Comparison of ENCODE assay signal across 23 cellular contexts in genomic region chr1:244297087-244297486, GRCh38.
A peak's percentile ranks its signal among the peaks of the same experiment; 100 is the strongest.
DNase-seq lines count a peak whose midpoint lies in the region; ATAC-seq, FAIRE-seq and TF ChIP-seq lines count a peak whose summit lies in the region.
"Had no signal": no experiment of that assay in that cellular context is flagged by ENCODE, and none has a peak within 500 bp of the region (broad histone marks: within the 10 kb centered on the region; RNA-seq: fewer than 3 reads in every experiment).

No MANE protein-coding gene starts in this region.

- in situ Hi-C loops in K562 (cut with MboI), result no loop called here

- H3K36me3 Mint-ChIP-seq in activated naive CD4-positive, alpha-beta T cell treated with anti-CD3 and anti-CD28 coated beads, Interleukin-2, amount 50 U/mL, for 24 hours, result no peaks in the 10 kb centered on the region
- no peaks in the 10 kb centered on the region for H3K36me3 Mint-ChIP-seq in T-helper 2 cell treated with Interferon-gamma antibody and Interleukin-4, amounts not matched to agents 5 μg/mL and 100 μg/mL, for 36 hours (ENCODE audit: low read depth)
- H3K36me3 Mint-ChIP-seq: CD4-positive, alpha-beta memory T cell had no signal

- TF ChIP-seq CTCF in K562 (IDR thresholded peaks at IDR 0.05 in 2 of 3, conservative IDR thresholded peaks at IDR 0.05 in 1 of 3; ENCODE audit: insufficient read depth in 2 of 3, low read depth in 1 of 3, low read length in 3 of 3), result no peak

- intact Hi-C loops in K562 (cut with micrococcal nuclease), result no loop called here

- H3K4me1 ChIP-seq in K562 (replicated peaks in 1 of 2; ENCODE audit: control insufficient read depth in 2 of 2, insufficient read depth in 2 of 2, low read length in 2 of 2), result peaks cover 15 to 21% of the 10 kb centered on the region in 2 experiments

- H3K36me3 ChIP-seq in K562 (ENCODE audit: control insufficient read depth, insufficient read depth, low read length), result no peaks in the 10 kb centered on the region
- H3K36me3 ChIP-seq: BLaER1 treated with 17β-estradiol and CSF1 and Interleukin-3, amounts not matched to agents 10 nM and 100 nM had no signal

- no peak overlapping the region for H3K9ac ChIP-seq in K562 (ENCODE audit: insufficient read depth in 1 of 2, low read depth in 2 of 2, low read length in 2 of 2)

- WGBS in K562 (ENCODE audit: insufficient coverage, low coverage, missing lambda C conversion rate), result 59% methylated on average over 3 of the region's 3 CpGs

- H4K20me1 ChIP-seq in K562 (replicated peaks; ENCODE audit: control insufficient read depth, insufficient read depth, low read length), result no peaks in the 10 kb centered on the region
- H4K20me1 ChIP-seq: BLaER1 treated with 17β-estradiol and CSF1 and Interleukin-3, amounts not matched to agents 10 nM and 100 nM had no signal

- TF ChIP-seq RAD21 in K562 (CRISPR knock-in tag; conservative IDR thresholded peaks at IDR 0.05 in 1 of 2, IDR thresholded peaks at IDR 0.05 in 1 of 2), result no peak

- no peak overlapping the region for H3K4me3 ChIP-seq in K562
- H3K4me3 ChIP-seq: A549; BLaER1 treated with 17β-estradiol and CSF1 and Interleukin-3, amounts not matched to agents 10 nM and 100 nM; GM12878 had no signal

- no peaks in the 10 kb centered on the region for H3K9me3 ChIP-seq in K562 (replicated peaks; ENCODE audit: control insufficient read depth, insufficient read depth, low read depth, low read length)
- H3K9me3 ChIP-seq: A549; BLaER1 treated with 17β-estradiol and CSF1 and Interleukin-3, amounts not matched to agents 10 nM and 100 nM had no signal

- no peak overlapping the region for H3K27ac ChIP-seq in K562 (ENCODE audit: extremely low read depth, low read depth, low read length)
- H3K27ac ChIP-seq: 22Rv1, C4-2B had no signal

- POLR2A ChIA-PET in K562 (lab: Yijun Ruan, JAX), result no interaction called here

- H3K4me1 Mint-ChIP-seq in activated naive CD4-positive, alpha-beta T cell treated with anti-CD3 and anti-CD28 coated beads, Interleukin-2, amount 50 U/mL, for 24 hours, result peaks cover 6% of the 10 kb centered on the region
- peaks cover 10% of the 10 kb centered on the region for H3K4me1 Mint-ChIP-seq in T-helper 2 cell treated with Interferon-gamma antibody and Interleukin-4, amounts not matched to agents 5 μg/mL and 100 μg/mL, for 36 hours (ENCODE audit: low read depth)

- BruUV-seq in K562 (replicated peaks; lab: Mats Ljungman, UMichigan), result no TSS peak

- no peak for ATAC-seq in K562
- ATAC-seq: A549, GM12878 had no signal

- CTCF ChIA-PET in K562 (lab: Yijun Ruan, JAX; ENCODE audit: low intra/inter-chr PET ratio), result interaction anchor here (0.6 kb wide), 1 partner anchor 432 kb away, joined by 3 read pairs; no protein-coding TSS in a partner anchor

- no peak overlapping the region for H3K4me3 Mint-ChIP-seq in activated naive CD4-positive, alpha-beta T cell treated with anti-CD3 and anti-CD28 coated beads, Interleukin-2, amount 50 U/mL, for 24 hours
- H3K4me3 Mint-ChIP-seq in T-helper 2 cell treated with Interferon-gamma antibody and Interleukin-4, amounts not matched to agents 5 μg/mL and 100 μg/mL, for 36 hours, result no peak overlapping the region
- H3K4me3 Mint-ChIP-seq: B cell had no signal

- no peak for TF ChIP-seq EP300 in K562 (IDR thresholded peaks at IDR 0.05; ENCODE audit: low read length)

- H3K9me1 ChIP-seq in K562 (ENCODE audit: control insufficient read depth, insufficient read depth, low read length), result no peaks in the 10 kb centered on the region

- H3K27ac Mint-ChIP-seq in activated naive CD4-positive, alpha-beta T cell treated with anti-CD3 and anti-CD28 coated beads, Interleukin-2, amount 50 U/mL, for 24 hours, result peak overlapping the region; percentile 41
- H3K27ac Mint-ChIP-seq in T-helper 2 cell treated with Interferon-gamma antibody and Interleukin-4, amounts not matched to agents 5 μg/mL and 100 μg/mL, for 36 hours, result no peak overlapping the region

- peaks cover 9 to 10% of the 10 kb centered on the region in 2 experiments; a peak in 3 of 5 replicates for H3K27me3 ChIP-seq in K562 (ENCODE audit: control insufficient read depth in 2 of 2, insufficient read depth in 2 of 2, low read length in 2 of 2)
- H3K27me3 ChIP-seq: BLaER1 treated with 17β-estradiol and CSF1 and Interleukin-3, amounts not matched to agents 10 nM and 100 nM had no signal

- H2AFZ ChIP-seq in K562 (ENCODE audit: low read depth, low read length), result no peak overlapping the region

- H3K79me2 ChIP-seq in K562 (ENCODE audit: control insufficient read depth, insufficient read depth, low read length), result no peaks in the 10 kb centered on the region

- no peak for FAIRE-seq in K562 (lab: Jason Lieb, UNC)
- FAIRE-seq in GM19239 (lab: Jason Lieb, UNC), result no peak
- FAIRE-seq: A549, GM12878, GM12892, GM18507 had no signal

- no peak for DNase-seq in activated naive CD4-positive, alpha-beta T cell (lab: John Stamatoyannopoulos, UW)
- DNase-seq in K562 (ENCODE audit: extremely low read depth in 1 of 4, low spot score in 3 of 4), result no peak
- DNase-seq in GM19239 (ENCODE audit: insufficient read length, low spot score), result no peak
- DNase-seq in T-helper 2 cell treated with Interferon-gamma antibody and Interleukin-4, amounts not matched to agents 5 μg/mL and 100 μg/mL, for 36 hours (ENCODE audit: low spot score), result no peak
- DNase-seq: AML-193; CD4-positive, alpha-beta memory T cell; CD8-positive, alpha-beta memory T cell; COR-L47; DMS 273 treated with DMSO at 0.1 percent for 48 hours; DMS153; DMS53; DMS79; EL; GDM1 had no signal

- no peaks in the 10 kb centered on the region for H3K27me3 Mint-ChIP-seq in activated naive CD4-positive, alpha-beta T cell treated with anti-CD3 and anti-CD28 coated beads, Interleukin-2, amount 50 U/mL, for 24 hours
- no peaks in the 10 kb centered on the region for H3K27me3 Mint-ChIP-seq in T-helper 2 cell treated with Interferon-gamma antibody and Interleukin-4, amounts not matched to agents 5 μg/mL and 100 μg/mL, for 36 hours (ENCODE audit: low read depth)
- H3K27me3 Mint-ChIP-seq: B cell had no signal

- no peaks in the 10 kb centered on the region for H3K9me3 Mint-ChIP-seq in activated naive CD4-positive, alpha-beta T cell treated with anti-CD3 and anti-CD28 coated beads, Interleukin-2, amount 50 U/mL, for 24 hours
- no peaks in the 10 kb centered on the region for H3K9me3 Mint-ChIP-seq in T-helper 2 cell treated with Interferon-gamma antibody and Interleukin-4, amounts not matched to agents 5 μg/mL and 100 μg/mL, for 36 hours
- H3K9me3 Mint-ChIP-seq: CD4-positive, alpha-beta memory T cell; CD8-positive, alpha-beta memory T cell had no signal

- no peak for TF ChIP-seq POLR2A in K562 (conservative IDR thresholded peaks at IDR 0.05)

- H3K4me2 ChIP-seq in K562 (ENCODE audit: insufficient read depth, low read length), result no peak overlapping the region
- H3K4me2 ChIP-seq: A549 had no signal

TF ChIP-seq in K562, 482 proteins besides CTCF, POLR2A, EP300 and RAD21:
- TF ChIP-seq, protein P1, sequence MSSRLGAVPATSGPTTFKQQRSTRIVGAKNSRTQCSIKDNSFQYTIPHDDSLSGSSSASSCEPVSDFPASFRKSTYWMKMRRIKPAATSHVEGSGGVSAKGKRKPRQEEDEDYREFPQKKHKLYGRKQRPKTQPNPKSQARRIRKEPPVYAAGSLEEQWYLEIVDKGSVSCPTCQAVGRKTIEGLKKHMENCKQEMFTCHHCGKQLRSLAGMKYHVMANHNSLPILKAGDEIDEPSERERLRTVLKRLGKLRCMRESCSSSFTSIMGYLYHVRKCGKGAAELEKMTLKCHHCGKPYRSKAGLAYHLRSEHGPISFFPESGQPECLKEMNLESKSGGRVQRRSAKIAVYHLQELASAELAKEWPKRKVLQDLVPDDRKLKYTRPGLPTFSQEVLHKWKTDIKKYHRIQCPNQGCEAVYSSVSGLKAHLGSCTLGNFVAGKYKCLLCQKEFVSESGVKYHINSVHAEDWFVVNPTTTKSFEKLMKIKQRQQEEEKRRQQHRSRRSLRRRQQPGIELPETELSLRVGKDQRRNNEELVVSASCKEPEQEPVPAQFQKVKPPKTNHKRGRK (tag; IDR thresholded peaks at IDR 0.05), result peak; percentile 92
- TF ChIP-seq HDAC2 (IDR thresholded peaks at IDR 0.05) (no peak), CC2D1A (IDR thresholded peaks at IDR 0.05) (no peak), GABPA (tag; conservative IDR thresholded peaks at IDR 0.05; ENCODE audit: low read depth) (0 out of 2 replicates have a peak, but pooled peaks have one; percentile 3)
